Comparison of ENCODE assay signal across 9 cellular contexts in the genomic region with DNA sequence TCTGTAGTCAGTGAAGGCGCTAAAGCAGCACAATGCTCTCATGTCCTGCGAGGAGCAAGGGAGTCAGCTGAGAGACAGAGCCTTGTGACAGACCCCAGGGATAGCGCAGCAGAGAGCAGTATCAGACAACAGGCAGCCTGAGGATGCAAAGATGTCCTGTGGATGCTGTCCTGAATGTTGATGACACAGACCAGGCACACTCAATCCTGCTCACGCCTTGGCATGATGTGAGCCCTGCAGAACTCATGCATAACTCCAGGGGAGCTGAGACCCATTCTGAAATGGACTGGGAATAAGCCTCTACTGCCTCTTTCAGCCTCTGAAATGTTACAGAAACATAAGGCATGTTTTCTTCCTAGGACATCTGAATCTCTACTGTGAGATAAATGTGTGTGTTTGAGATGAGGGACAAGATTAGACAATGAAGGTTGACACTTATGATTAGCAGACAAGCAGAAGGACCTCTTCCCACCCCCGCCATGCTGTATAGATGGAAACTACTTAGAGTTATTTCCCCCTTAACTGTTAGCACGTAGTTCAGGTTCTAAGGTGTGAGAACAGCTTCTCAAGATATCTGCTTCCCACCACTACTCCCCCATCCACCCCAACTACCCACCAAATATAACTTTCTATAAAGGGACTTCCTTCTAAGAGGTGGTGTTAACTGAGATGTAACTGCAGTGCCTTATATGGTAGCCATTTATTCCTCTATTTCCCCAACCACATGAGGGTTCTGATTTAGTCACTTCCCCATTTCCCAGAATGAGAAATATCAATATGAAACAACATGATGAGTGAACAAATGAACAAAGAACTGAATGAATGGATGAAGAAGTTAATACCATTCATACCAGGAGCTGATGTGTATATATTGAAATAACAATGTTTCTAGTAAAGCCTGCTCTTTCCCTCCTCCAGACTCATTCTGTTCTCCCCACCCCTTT. TPM values are rescaled to one million over a fixed set of nuclear protein-coding genes. Genes with fewer than 3 reads are reported as not detected.
DNase-seq lines count a peak whose midpoint lies in the region; ATAC-seq, FAIRE-seq and TF ChIP-seq lines count a peak whose summit lies in the region.
"Had no signal": no experiment of that assay in that cellular context is flagged by ENCODE, and none has a peak within 500 bp of the region (broad histone marks: within the 10 kb centered on the region; RNA-seq: fewer than 3 reads in every experiment).

No MANE protein-coding gene starts in this region.

- TF ChIP-seq CTCF in breast epithelium (IDR thresholded peaks at IDR 0.05): no peak

- H3K27me3 ChIP-seq in breast epithelium (no peaks in the 10 kb centered on the region), SJCRH30 (no peaks in the 10 kb centered on the region)
- H3K27me3 ChIP-seq: cardiac muscle cell had no signal

- TF ChIP-seq POLR2A in GM12891 (IDR thresholded peaks at IDR 0.05; ENCODE audit: low read depth, low read length): no peak; the same call in none of the 2 replicates
- TF ChIP-seq POLR2A in breast epithelium (IDR thresholded peaks at IDR 0.05): no peak

- H3K4me3 ChIP-seq in breast epithelium (no peak overlapping the region), SJCRH30 (no peak overlapping the region)
- H3K4me3 ChIP-seq: cardiac muscle cell had no signal

- peaks cover 6 to 9% of the 10 kb centered on the region in 2 donors for H3K9me3 ChIP-seq in breast epithelium
- peaks cover 7% of the 10 kb centered on the region; the same call in 1 of the 2 replicates for H3K9me3 ChIP-seq in SJCRH30 (replicated peaks)

- DNase-seq in GM12891 (ENCODE audit: insufficient read length, low spot score) (no peak), SKM-1 treated with dmso at 0.1 percent for 144 hours (lab: John Stamatoyannopoulos, UW; ENCODE audit: unreplicated experiment) (peak; percentile 44), breast epithelium (ENCODE audit: low spot score in 2 of 2) (no peak), SJCRH30 (no peak), NCI-H2171 treated with DMSO at 0.1 percent for 48 hours (lab: John Stamatoyannopoulos, UW) (no peak), DMS114 treated with DMSO at 0.1 percent for 48 hours (lab: John Stamatoyannopoulos, UW; ENCODE audit: unreplicated experiment) (no peak)

- H3K36me3 ChIP-seq in breast epithelium (no peaks in the 10 kb centered on the region), SJCRH30 (no peaks in the 10 kb centered on the region)
- H3K36me3 ChIP-seq: cardiac muscle cell had no signal

- H3K27ac ChIP-seq in breast epithelium: no peak overlapping the region
- no peak overlapping the region for H3K27ac ChIP-seq in SJCRH30
- H3K27ac ChIP-seq: cardiac muscle cell had no signal

- H3K4me1 ChIP-seq in breast epithelium (no peaks in the 10 kb centered on the region), SJCRH30 (peaks cover 12% of the 10 kb centered on the region)

- peak; percentile 35 for ATAC-seq in GM19324 (IDR thresholded peaks at IDR 0.05; ENCODE audit: low FRiP score, unreplicated experiment)
- peak; percentile 48 for ATAC-seq in HG02973 (IDR thresholded peaks at IDR 0.05; ENCODE audit: unreplicated experiment)

- FAIRE-seq in GM12891 (lab: Jason Lieb, UNC): peak; percentile 85

- intact Hi-C loops in breast epithelium (cut with DNase I; ENCODE audit: low total_unique reads): no loop called here

TF ChIP-seq in GM12891, 5 proteins besides CTCF, POLR2A, EP300 and RAD21:
- TF ChIP-seq POLR2AphosphoS5 (IDR thresholded peaks at IDR 0.05; ENCODE audit: low read depth, low read length): peak; percentile 60
- peak; percentile 93 for TF ChIP-seq SPI1 (IDR thresholded peaks at IDR 0.05; ENCODE audit: low read depth, low read length)
- no peak for TF ChIP-seq PAX5 (IDR thresholded peaks at IDR 0.05; ENCODE audit: insufficient read depth, low read length, severe bottlenecking)
- peak; percentile 17; the same call in 1 of the 2 replicates for TF ChIP-seq TAF1 (IDR thresholded peaks at IDR 0.05; ENCODE audit: low read depth, low read length)
- no peak; the same call in 1 of the 2 replicates for TF ChIP-seq POU2F2 (IDR thresholded peaks at IDR 0.05; ENCODE audit: low read depth, low read length)

RNA-seq across cellular contexts. Expression of a gene that starts 7.4 kb away (rescaled TPM):
- 168 TPM for polyA plus RNA-seq in GM12891 (2012; ENCODE audit: low read depth, missing spikeins)
- total RNA-seq in breast epithelium: 100 to 1,000 TPM in 1 of 3 donors, 10 to 100 TPM in 2; 13.9 to 108 (median 29.5) TPM
- 17.0 and 20.1 TPM in 2 replicates for total RNA-seq in SJCRH30 (2014; rRNA removed; shearing (Covaris generic))
